ENCODE assay signal across 9 cellular contexts in genomic region chr19:16824658-16825311, GRCh38. TPM values are rescaled to one million over a fixed set of nuclear protein-coding genes. Genes with fewer than 3 reads are reported as not detected.
DNase-seq lines count a peak whose midpoint lies in the region; ATAC-seq lines count a peak whose summit lies in the region.
"Had no signal": no experiment of that assay in that cellular context is flagged by ENCODE, and none has a peak within 500 bp of the region (broad histone marks: within the 10 kb centered on the region; RNA-seq: fewer than 3 reads in every experiment).

No MANE protein-coding gene starts in this region.

- H3K9me3 Mint-ChIP-seq in activated naive CD8-positive, alpha-beta T cell (ENCODE audit: low read depth): no peaks in the 10 kb centered on the region

- no peak overlapping the region for H3K27ac Mint-ChIP-seq in activated naive CD8-positive, alpha-beta T cell

- no peaks in the 10 kb centered on the region for H3K36me3 ChIP-seq in stomach smooth muscle (ENCODE audit: control insufficient read depth in 2 of 2, insufficient read depth in 2 of 2, low read length in 2 of 2)

- DNase-seq in DMS 273 (lab: John Stamatoyannopoulos, UW; ENCODE audit: unreplicated experiment): peak; percentile 45
- no peak for DNase-seq in DMS 273 treated with DMSO at 0.1 percent for 48 hours (lab: John Stamatoyannopoulos, UW)
- DNase-seq in left ventricle myocardium superior: no peak
- no peak for DNase-seq in GDM1 (lab: John Stamatoyannopoulos, UW)
- DNase-seq in left colon: no peak
- DNase-seq: 8988T had no signal

- peak overlapping the region; percentile 59 for H3K4me3 Mint-ChIP-seq in activated naive CD8-positive, alpha-beta T cell

- H3K27me3 Mint-ChIP-seq in activated naive CD8-positive, alpha-beta T cell: peaks cover 16% of the 10 kb centered on the region

- peaks cover 18% of the 10 kb centered on the region for H3K4me1 Mint-ChIP-seq in activated naive CD8-positive, alpha-beta T cell (ENCODE audit: low read depth)

- no peaks in the 10 kb centered on the region for H3K36me3 Mint-ChIP-seq in activated naive CD8-positive, alpha-beta T cell

- H3K9ac ChIP-seq in stomach smooth muscle (ENCODE audit: low read length in 2 of 2): peak overlapping the region; percentile 42 to 55

- peaks cover 18% of the 10 kb centered on the region for H3K4me1 ChIP-seq in stomach smooth muscle (ENCODE audit: control insufficient read depth, insufficient read depth, low read length)

- intact Hi-C loops in left ventricle myocardium superior (cut with micrococcal nuclease) (no loop called here), left colon (cut with DNase I, micrococcal nuclease) (loop anchor here in 1 of 2 donors (10.0 kb wide), 1 partner anchor 50 kb away; no protein-coding TSS in a partner anchor)

- H3K9me3 ChIP-seq in stomach smooth muscle (ENCODE audit: control insufficient read depth in 2 of 2, low read length in 2 of 2): no peaks in the 10 kb centered on the region

- H3K27ac ChIP-seq in stomach smooth muscle (ENCODE audit: low read length): peak overlapping the region; percentile 41

- H3K4me3 ChIP-seq in stomach smooth muscle (ENCODE audit: low read length in 2 of 2): peak overlapping the region; percentile 68 to 81

- ATAC-seq in left ventricle myocardium superior: peak; percentile 80
- no peak for ATAC-seq in HG02840 (IDR thresholded peaks at IDR 0.05; ENCODE audit: low FRiP score, unreplicated experiment)
- no peak for ATAC-seq in left colon

- no peaks in the 10 kb centered on the region for H3K27me3 ChIP-seq in stomach smooth muscle (ENCODE audit: control insufficient read depth in 1 of 2, insufficient read depth in 2 of 2, low read length in 2 of 2)

RNA-seq across cellular contexts. Expression of gene SIN3B, which starts 4.4 kb away (rescaled TPM):
- total RNA-seq in left ventricle myocardium superior (26.0 TPM), left colon (10 to 100 TPM; 34.1 to 35.7 TPM)
